In the genomic region with DNA sequence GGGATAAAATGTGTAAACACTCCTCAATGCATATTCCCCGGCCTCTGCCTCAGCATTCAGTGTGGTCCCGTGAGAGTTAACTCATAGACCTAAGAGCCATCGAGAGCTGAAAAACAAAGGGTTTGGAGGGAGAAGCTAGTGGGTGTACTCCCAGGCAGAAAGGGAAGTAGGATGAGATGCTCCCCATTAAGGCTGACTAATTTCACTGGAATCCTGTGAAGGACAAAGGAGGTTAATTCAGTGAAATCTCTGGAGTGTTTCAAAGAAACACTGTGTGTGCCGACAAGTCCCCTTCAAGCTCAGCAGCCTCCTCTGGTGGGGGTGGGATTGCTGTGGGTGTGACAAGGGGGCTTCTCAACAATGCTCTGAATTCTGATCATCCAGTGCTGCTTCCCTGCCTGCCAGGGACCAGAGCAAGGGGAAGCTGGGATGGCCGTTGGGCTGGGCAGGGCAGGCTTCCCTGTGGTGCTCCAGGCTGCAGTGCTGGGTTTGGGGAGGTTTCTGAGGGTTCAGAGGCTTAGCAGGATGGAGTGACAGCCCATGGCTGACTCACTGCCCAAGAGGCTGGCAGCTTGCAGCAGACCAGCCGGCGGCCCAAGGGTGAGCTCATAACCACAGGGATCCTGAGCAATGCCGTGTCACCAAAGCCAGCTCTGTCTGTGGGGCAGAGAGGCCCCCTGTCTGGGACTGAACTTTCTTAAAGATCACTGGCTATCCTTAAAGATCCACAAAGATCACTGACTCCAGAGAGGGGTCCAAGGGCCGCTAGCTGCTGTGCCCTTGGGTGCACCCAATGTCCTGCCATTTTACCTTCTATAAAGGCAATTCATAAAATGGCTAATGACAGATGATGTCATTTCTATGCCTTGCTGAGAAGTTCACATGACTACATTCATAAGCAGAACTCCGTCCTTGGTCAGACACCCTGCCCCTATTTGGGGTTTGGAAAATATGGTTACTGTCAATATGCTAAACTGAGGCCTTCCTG, we compare ENCODE assay signal across 8 cellular contexts.
A peak's percentile ranks its signal among the peaks of the same experiment; 100 is the strongest.
DNase-seq lines count a peak whose midpoint lies in the region; ATAC-seq and TF ChIP-seq lines count a peak whose summit lies in the region.

No MANE protein-coding gene starts in this region.

- TF ChIP-seq CTCF in epithelial cell of proximal tubule (conservative IDR thresholded peaks at IDR 0.05; ENCODE audit: low read depth, low read length) = peak; percentile 23

- ATAC-seq in HG02938 (IDR thresholded peaks at IDR 0.05; ENCODE audit: unreplicated experiment) (no peak), GM21447 (IDR thresholded peaks at IDR 0.05; ENCODE audit: unreplicated experiment) (no peak)

- H3K4me3 ChIP-seq in epithelial cell of proximal tubule (ENCODE audit: low read depth, low read length) = peak overlapping the region; percentile 37

- peak; percentile 35 for DNase-seq in NCI-H2227 (lab: John Stamatoyannopoulos, UW; ENCODE audit: unreplicated experiment)
- no peak for DNase-seq in NCI-H2227 treated with DMSO at 0.1 percent for 48 hours (lab: John Stamatoyannopoulos, UW)
- DNase-seq in OCI-M1 (lab: John Stamatoyannopoulos, UW) = peak; percentile 64
- DNase-seq in epithelial cell of proximal tubule (ENCODE audit: low read depth) = peak; percentile 86
- peak; percentile 37 to 48 for DNase-seq in stimulated activated CD4-positive, alpha-beta T cell treated with anti-CD3 and anti-CD28 coated beads, Interleukin-2, amount 100 ng/mL, for 24 hours
- no peak for DNase-seq in DMS153 treated with DMSO at 0.1 percent for 48 hours (lab: John Stamatoyannopoulos, UW; ENCODE audit: unreplicated experiment)

Comparison
In these comparisons a context has a peak if more than half of its experiments do, and no peak if none do; other contexts are left out.
1. DNase-seq: peak in NCI-H2227 (single experiment), OCI-M1 (single experiment), epithelial cell of proximal tubule (single experiment) and stimulated activated CD4-positive, alpha-beta T cell treated with anti-CD3 and anti-CD28 coated beads, Interleukin-2, amount 100 ng/mL, for 24 hours (2 of 2); none in NCI-H2227 treated with DMSO at 0.1 percent for 48 hours (single experiment) and DMS153 treated with DMSO at 0.1 percent for 48 hours (single experiment).